ENCODE assay signal across 12 cellular contexts in genomic region chr20:37382539-37383120, GRCh38. TPM values are rescaled to one million over a fixed set of nuclear protein-coding genes. Genes with fewer than 3 reads are reported as not detected.
DNase-seq lines count a peak whose midpoint lies in the region; ATAC-seq and TF ChIP-seq lines count a peak whose summit lies in the region.
"Had no signal": no experiment of that assay in that cellular context is flagged by ENCODE, and none has a peak within 500 bp of the region (broad histone marks: within the 10 kb centered on the region; RNA-seq: fewer than 3 reads in every experiment).

No MANE protein-coding gene starts in this region.

- no peaks in the 10 kb centered on the region for H3K9me3 ChIP-seq in hepatocyte (ENCODE audit: low read depth)
- H3K9me3 ChIP-seq: tibial artery had no signal

- H2AFZ ChIP-seq in hepatocyte: no peak overlapping the region

- peak; percentile 26 for DNase-seq in activated T-cell treated with anti-CD3 and anti-CD28 coated beads, Interleukin-2, amount 50 U/mL, for 24 hours
- no peak for DNase-seq in activated T-cell treated with anti-CD3 and anti-CD28 coated beads for 4 hours
- DNase-seq in RWPE1 (ENCODE audit: low spot score): no peak
- no peak for DNase-seq in hepatocyte (ENCODE audit: low spot score)
- no peak for DNase-seq in stimulated activated effector memory CD8-positive, alpha-beta T cell treated with anti-CD3 and anti-CD28 coated beads, Interleukin-12 subunit alpha, Interleukin-12 subunit beta, amount 100 ng/mL, for 72 hours (ENCODE audit: low spot score in 2 of 2)
- DNase-seq in Kasumi-1 (lab: John Stamatoyannopoulos, UW): no peak
- no peak for DNase-seq in SIG-M5 treated with dmso at 0.1 percent for 504 hours (lab: John Stamatoyannopoulos, UW; ENCODE audit: unreplicated experiment)
- DNase-seq in HuH-7 (ENCODE audit: low spot score): no peak
- DNase-seq: NCI-H2081 treated with DMSO at 0.1 percent for 48 hours, T-helper 9 cell had no signal

- H3K36me3 Mint-ChIP-seq in activated T-cell treated with anti-CD3 and anti-CD28 coated beads, Interleukin-2, amount 50 U/mL, for 24 hours (ENCODE audit: low read depth): no peaks in the 10 kb centered on the region
- peaks cover 5% of the 10 kb centered on the region for H3K36me3 Mint-ChIP-seq in stimulated activated effector memory CD8-positive, alpha-beta T cell treated with anti-CD3 and anti-CD28 coated beads, Interleukin-12 subunit alpha, Interleukin-12 subunit beta, amount 100 ng/mL, for 72 hours

- no peak overlapping the region for H3K4me3 ChIP-seq in hepatocyte
- H3K4me3 ChIP-seq: cardiac muscle cell, tibial artery had no signal

- H4K20me1 ChIP-seq in hepatocyte (ENCODE audit: insufficient read depth, poor library complexity, severe bottlenecking): no peaks in the 10 kb centered on the region

- H3K36me3 ChIP-seq in hepatocyte (replicated peaks; ENCODE audit: insufficient read depth, low read depth): no peaks in the 10 kb centered on the region
- H3K36me3 ChIP-seq: cardiac muscle cell had no signal

- H3K27ac Mint-ChIP-seq in activated T-cell treated with anti-CD3 and anti-CD28 coated beads, Interleukin-2, amount 50 U/mL, for 24 hours: no peak overlapping the region
- H3K27ac Mint-ChIP-seq in stimulated activated effector memory CD8-positive, alpha-beta T cell treated with anti-CD3 and anti-CD28 coated beads, Interleukin-12 subunit alpha, Interleukin-12 subunit beta, amount 100 ng/mL, for 72 hours: peak overlapping the region; percentile 67

- H3K4me2 ChIP-seq in hepatocyte: no peak overlapping the region

- CTCF ChIA-PET in RWPE1 (lab: Yijun Ruan, JAX): interaction anchor here (0.5 kb wide), 1 partner anchor 1041 kb away, joined by 3 read pairs; no protein-coding TSS in a partner anchor

- TF ChIP-seq CTCF in RWPE1 (conservative IDR thresholded peaks at IDR 0.05; ENCODE audit: low read depth) (no peak), hepatocyte (IDR thresholded peaks at IDR 0.05; ENCODE audit: poor library complexity) (no peak)

- no peaks in the 10 kb centered on the region for H3K9me2 ChIP-seq in hepatocyte (replicated peaks; ENCODE audit: insufficient read depth)

- H3K4me3 Mint-ChIP-seq in activated T-cell treated with anti-CD3 and anti-CD28 coated beads, Interleukin-2, amount 50 U/mL, for 24 hours: no peak overlapping the region
- peak overlapping the region; percentile 74 for H3K4me3 Mint-ChIP-seq in stimulated activated effector memory CD8-positive, alpha-beta T cell treated with anti-CD3 and anti-CD28 coated beads, Interleukin-12 subunit alpha, Interleukin-12 subunit beta, amount 100 ng/mL, for 72 hours

- H3K9me3 Mint-ChIP-seq in activated T-cell treated with anti-CD3 and anti-CD28 coated beads, Interleukin-2, amount 50 U/mL, for 24 hours: no peaks in the 10 kb centered on the region
- no peaks in the 10 kb centered on the region for H3K9me3 Mint-ChIP-seq in stimulated activated effector memory CD8-positive, alpha-beta T cell treated with anti-CD3 and anti-CD28 coated beads, Interleukin-12 subunit alpha, Interleukin-12 subunit beta, amount 100 ng/mL, for 72 hours

- peaks cover 10% of the 10 kb centered on the region for H3K4me1 Mint-ChIP-seq in activated T-cell treated with anti-CD3 and anti-CD28 coated beads, Interleukin-2, amount 50 U/mL, for 24 hours (ENCODE audit: low read depth)
- peaks cover 19% of the 10 kb centered on the region for H3K4me1 Mint-ChIP-seq in stimulated activated effector memory CD8-positive, alpha-beta T cell treated with anti-CD3 and anti-CD28 coated beads, Interleukin-12 subunit alpha, Interleukin-12 subunit beta, amount 100 ng/mL, for 72 hours

- ATAC-seq in stimulated activated effector memory CD8-positive, alpha-beta T cell treated with anti-CD3 and anti-CD28 coated beads, Interleukin-12 subunit alpha, Interleukin-12 subunit beta, amount 100 ng/mL, for 72 hours: no peak

- peaks cover 4% of the 10 kb centered on the region for H3K27me3 Mint-ChIP-seq in activated T-cell treated with anti-CD3 and anti-CD28 coated beads, Interleukin-2, amount 50 U/mL, for 24 hours

- H3K79me2 ChIP-seq in hepatocyte: peaks cover 38% of the 10 kb centered on the region

- peaks cover 29% of the 10 kb centered on the region for H3K4me1 ChIP-seq in hepatocyte (ENCODE audit: insufficient read depth)

- WGBS in hepatocyte (ENCODE audit: low lambda C conversion rate, missing lambda C conversion rate): 89% methylated on average over 10 of the region's 10 CpGs

- H3K27ac ChIP-seq in RWPE1 (peak overlapping the region; percentile 69), hepatocyte (peak overlapping the region; percentile 93)
- H3K27ac ChIP-seq: cardiac muscle cell had no signal

- POLR2A ChIA-PET in RWPE1 (lab: Yijun Ruan, JAX; ENCODE audit: low non-redundant PET): no interaction called here

- H3K27me3 ChIP-seq in hepatocyte: no peaks in the 10 kb centered on the region
- H3K27me3 ChIP-seq: cardiac muscle cell, tibial artery had no signal

RNA-seq across cellular contexts. Expression of gene SRC, which starts 36.7 kb away (rescaled TPM):
- total RNA-seq in hepatocyte: 45.5 and 69.8 TPM in 2 replicates
- 55.1 and 56.4 TPM in 2 replicates for polyA plus RNA-seq in hepatocyte
